Comparison of ENCODE assay signal across 1 cellular context in the genomic region with DNA sequence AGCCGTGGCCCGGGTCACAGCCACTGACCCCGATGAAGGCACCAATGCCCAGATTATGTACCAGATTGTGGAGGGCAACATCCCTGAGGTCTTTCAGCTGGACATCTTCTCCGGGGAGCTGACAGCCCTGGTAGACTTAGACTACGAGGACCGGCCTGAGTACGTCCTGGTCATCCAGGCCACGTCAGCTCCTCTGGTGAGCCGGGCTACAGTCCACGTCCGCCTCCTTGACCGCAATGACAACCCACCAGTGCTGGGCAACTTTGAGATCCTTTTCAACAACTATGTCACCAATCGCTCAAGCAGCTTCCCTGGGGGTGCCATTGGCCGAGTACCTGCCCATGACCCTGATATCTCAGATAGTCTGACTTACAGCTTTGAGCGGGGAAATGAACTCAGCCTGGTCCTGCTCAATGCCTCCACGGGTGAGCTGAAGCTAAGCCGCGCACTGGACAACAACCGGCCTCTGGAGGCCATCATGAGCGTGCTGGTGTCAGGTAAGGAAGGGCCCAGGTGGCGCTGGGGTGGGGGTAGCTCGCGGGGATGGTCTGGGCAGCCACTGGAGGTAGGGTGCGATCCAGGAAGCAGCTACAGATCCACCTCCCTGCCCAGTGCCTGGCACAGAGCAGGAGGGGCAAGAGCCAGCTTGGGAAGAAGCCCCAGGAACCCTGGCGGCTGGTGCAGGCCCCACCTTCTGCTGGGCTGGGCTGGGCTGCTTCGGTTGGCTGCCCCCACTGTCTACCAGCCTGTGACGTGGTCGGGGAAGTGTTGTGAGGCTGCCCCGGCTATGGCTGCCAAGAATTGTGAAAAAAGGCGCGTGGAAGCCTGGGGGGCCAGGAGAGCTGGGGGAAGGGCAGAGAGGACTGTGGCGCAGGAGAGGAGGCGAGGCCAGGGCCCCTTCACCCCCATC.
A peak's percentile ranks its signal among the peaks of the same experiment; 100 is the strongest.
TF ChIP-seq lines count a peak whose summit lies in the region.

No MANE protein-coding gene starts in this region.

TF ChIP-seq in HEK293, 187 proteins besides CTCF, POLR2A, EP300 and RAD21:
- TF ChIP-seq GLIS2 (tag by site-specific recombination; IDR thresholded peaks at IDR 0.05), result peak; percentile 50; the same call in 1 of the 2 replicates
- TF ChIP-seq ZNF629 (tag by site-specific recombination; IDR thresholded peaks at IDR 0.05), result 0 out of 2 replicates have a peak, but pooled peaks have one; percentile 33
- TF ChIP-seq ZIC2 (tag by site-specific recombination; IDR thresholded peaks at IDR 0.05), result no peak
- TF ChIP-seq, protein P1, sequence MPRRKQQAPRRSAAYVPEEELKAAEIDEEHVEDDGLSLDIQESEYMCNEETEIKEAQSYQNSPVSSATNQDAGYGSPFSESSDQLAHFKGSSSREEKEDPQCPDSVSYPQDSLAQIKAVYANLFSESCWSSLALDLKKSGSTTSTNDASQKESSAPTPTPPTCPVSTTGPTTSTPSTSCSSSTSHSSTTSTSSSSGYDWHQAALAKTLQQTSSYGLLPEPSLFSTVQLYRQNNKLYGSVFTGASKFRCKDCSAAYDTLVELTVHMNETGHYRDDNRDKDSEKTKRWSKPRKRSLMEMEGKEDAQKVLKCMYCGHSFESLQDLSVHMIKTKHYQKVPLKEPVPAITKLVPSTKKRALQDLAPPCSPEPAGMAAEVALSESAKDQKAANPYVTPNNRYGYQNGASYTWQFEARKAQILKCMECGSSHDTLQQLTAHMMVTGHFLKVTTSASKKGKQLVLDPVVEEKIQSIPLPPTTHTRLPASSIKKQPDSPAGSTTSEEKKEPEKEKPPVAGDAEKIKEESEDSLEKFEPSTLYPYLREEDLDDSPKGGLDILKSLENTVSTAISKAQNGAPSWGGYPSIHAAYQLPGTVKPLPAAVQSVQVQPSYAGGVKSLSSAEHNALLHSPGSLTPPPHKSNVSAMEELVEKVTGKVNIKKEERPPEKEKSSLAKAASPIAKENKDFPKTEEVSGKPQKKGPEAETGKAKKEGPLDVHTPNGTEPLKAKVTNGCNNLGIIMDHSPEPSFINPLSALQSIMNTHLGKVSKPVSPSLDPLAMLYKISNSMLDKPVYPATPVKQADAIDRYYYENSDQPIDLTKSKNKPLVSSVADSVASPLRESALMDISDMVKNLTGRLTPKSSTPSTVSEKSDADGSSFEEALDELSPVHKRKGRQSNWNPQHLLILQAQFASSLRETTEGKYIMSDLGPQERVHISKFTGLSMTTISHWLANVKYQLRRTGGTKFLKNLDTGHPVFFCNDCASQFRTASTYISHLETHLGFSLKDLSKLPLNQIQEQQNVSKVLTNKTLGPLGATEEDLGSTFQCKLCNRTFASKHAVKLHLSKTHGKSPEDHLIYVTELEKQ (tag by site-specific recombination; IDR thresholded peaks at IDR 0.05; ENCODE audit: borderline replicate concordance), result no peak
- no peak for TF ChIP-seq SCRT1 (tag by site-specific recombination; IDR thresholded peaks at IDR 0.05; ENCODE audit: borderline replicate concordance)
- TF ChIP-seq ZNF157 (tag by site-specific recombination; IDR thresholded peaks at IDR 0.05), result no peak
- no peak for TF ChIP-seq ZSCAN23 (tag by site-specific recombination; IDR thresholded peaks at IDR 0.05)
- TF ChIP-seq OSR2 (tag by site-specific recombination; IDR thresholded peaks at IDR 0.05), result no peak
- no peak for TF ChIP-seq REPIN1 (tag by site-specific recombination; IDR thresholded peaks at IDR 0.05; ENCODE audit: low read depth)
- no peak for TF ChIP-seq ZNF302 (tag by site-specific recombination; IDR thresholded peaks at IDR 0.05; ENCODE audit: low read depth)
- TF ChIP-seq ZNF366 (tag by site-specific recombination; conservative IDR thresholded peaks at IDR 0.05), result no peak
- TF ChIP-seq, protein P2, sequence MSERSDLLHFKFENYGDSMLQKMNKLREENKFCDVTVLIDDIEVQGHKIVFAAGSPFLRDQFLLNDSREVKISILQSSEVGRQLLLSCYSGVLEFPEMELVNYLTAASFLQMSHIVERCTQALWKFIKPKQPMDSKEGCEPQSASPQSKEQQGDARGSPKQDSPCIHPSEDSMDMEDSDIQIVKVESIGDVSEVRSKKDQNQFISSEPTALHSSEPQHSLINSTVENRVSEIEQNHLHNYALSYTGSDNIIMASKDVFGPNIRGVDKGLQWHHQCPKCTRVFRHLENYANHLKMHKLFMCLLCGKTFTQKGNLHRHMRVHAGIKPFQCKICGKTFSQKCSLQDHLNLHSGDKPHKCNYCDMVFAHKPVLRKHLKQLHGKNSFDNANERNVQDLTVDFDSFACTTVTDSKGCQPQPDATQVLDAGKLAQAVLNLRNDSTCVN (tag by site-specific recombination; optimal IDR thresholded peaks at IDR 0.05), result no peak
- TF ChIP-seq, protein P3, sequence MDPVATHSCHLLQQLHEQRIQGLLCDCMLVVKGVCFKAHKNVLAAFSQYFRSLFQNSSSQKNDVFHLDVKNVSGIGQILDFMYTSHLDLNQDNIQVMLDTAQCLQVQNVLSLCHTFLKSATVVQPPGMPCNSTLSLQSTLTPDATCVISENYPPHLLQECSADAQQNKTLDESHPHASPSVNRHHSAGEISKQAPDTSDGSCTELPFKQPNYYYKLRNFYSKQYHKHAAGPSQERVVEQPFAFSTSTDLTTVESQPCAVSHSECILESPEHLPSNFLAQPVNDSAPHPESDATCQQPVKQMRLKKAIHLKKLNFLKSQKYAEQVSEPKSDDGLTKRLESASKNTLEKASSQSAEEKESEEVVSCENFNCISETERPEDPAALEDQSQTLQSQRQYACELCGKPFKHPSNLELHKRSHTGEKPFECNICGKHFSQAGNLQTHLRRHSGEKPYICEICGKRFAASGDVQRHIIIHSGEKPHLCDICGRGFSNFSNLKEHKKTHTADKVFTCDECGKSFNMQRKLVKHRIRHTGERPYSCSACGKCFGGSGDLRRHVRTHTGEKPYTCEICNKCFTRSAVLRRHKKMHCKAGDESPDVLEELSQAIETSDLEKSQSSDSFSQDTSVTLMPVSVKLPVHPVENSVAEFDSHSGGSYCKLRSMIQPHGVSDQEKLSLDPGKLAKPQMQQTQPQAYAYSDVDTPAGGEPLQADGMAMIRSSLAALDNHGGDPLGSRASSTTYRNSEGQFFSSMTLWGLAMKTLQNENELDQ (tag by site-specific recombination; IDR thresholded peaks at IDR 0.05; ENCODE audit: low read depth), result no peak
- no peak for TF ChIP-seq ZNF175 (tag by site-specific recombination; IDR thresholded peaks at IDR 0.05)
- no peak for TF ChIP-seq MEIS1 (CRISPR knock-in tag; IDR thresholded peaks at IDR 0.05; ENCODE audit: borderline replicate concordance)
- TF ChIP-seq, protein P4, sequence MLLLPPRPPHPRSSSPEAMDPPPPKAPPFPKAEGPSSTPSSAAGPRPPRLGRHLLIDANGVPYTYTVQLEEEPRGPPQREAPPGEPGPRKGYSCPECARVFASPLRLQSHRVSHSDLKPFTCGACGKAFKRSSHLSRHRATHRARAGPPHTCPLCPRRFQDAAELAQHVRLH (tag by site-specific recombination; IDR thresholded peaks at IDR 0.05), result no peak
- TF ChIP-seq ZNF214 (tag by site-specific recombination; IDR thresholded peaks at IDR 0.05; ENCODE audit: borderline replicate concordance), result no peak
- no peak for TF ChIP-seq YY1 (tag by site-specific recombination; IDR thresholded peaks at IDR 0.05)
- no peak for TF ChIP-seq ZNF639 (tag by site-specific recombination; IDR thresholded peaks at IDR 0.05)
- TF ChIP-seq SP3 (tag by site-specific recombination; IDR thresholded peaks at IDR 0.05), result no peak
- TF ChIP-seq MZF1 (tag by site-specific recombination; IDR thresholded peaks at IDR 0.05; ENCODE audit: borderline replicate concordance), result no peak
- TF ChIP-seq ZNF404 (tag by site-specific recombination; IDR thresholded peaks at IDR 0.05), result no peak
- TF ChIP-seq ZNF843 (tag by site-specific recombination; IDR thresholded peaks at IDR 0.05), result no peak
- no peak for TF ChIP-seq ZNF114 (tag by site-specific recombination; IDR thresholded peaks at IDR 0.05)
- no peak for TF ChIP-seq IKZF3 (tag by site-specific recombination; IDR thresholded peaks at IDR 0.05)
- TF ChIP-seq ZNF280C (tag by site-specific recombination; IDR thresholded peaks at IDR 0.05), result no peak
- no peak for TF ChIP-seq ZNF311 (tag by site-specific recombination; IDR thresholded peaks at IDR 0.05; ENCODE audit: borderline replicate concordance)
- TF ChIP-seq ZNF202 (tag by site-specific recombination; IDR thresholded peaks at IDR 0.05; ENCODE audit: borderline replicate concordance), result no peak
- no peak for TF ChIP-seq ZBTB7A (tag by site-specific recombination; IDR thresholded peaks at IDR 0.05; ENCODE audit: low read depth)
- peak; percentile 88 for TF ChIP-seq ZNF449 (tag by site-specific recombination; IDR thresholded peaks at IDR 0.05)
- no peak for TF ChIP-seq ZNF660 (tag by site-specific recombination; IDR thresholded peaks at IDR 0.05)
- no peak for TF ChIP-seq ZNF121 (tag by site-specific recombination; IDR thresholded peaks at IDR 0.05)
- peak; percentile 39; the same call in 1 of the 2 replicates for TF ChIP-seq SP2 (tag by site-specific recombination; IDR thresholded peaks at IDR 0.05)
- TF ChIP-seq ZXDB (tag by site-specific recombination; IDR thresholded peaks at IDR 0.05), result no peak
- TF ChIP-seq ZBTB8A (tag by site-specific recombination; IDR thresholded peaks at IDR 0.05), result peak; percentile 56
- TF ChIP-seq ZNF341 (tag by site-specific recombination; IDR thresholded peaks at IDR 0.05; ENCODE audit: low read depth), result peak; percentile 37; the same call in 1 of the 2 replicates
- TF ChIP-seq GLIS1 (tag by site-specific recombination; IDR thresholded peaks at IDR 0.05), result peak; percentile 66; the same call in 1 of the 2 replicates
- no peak for TF ChIP-seq ZNF146 (tag by site-specific recombination; IDR thresholded peaks at IDR 0.05)
- no peak for TF ChIP-seq KLF1 (tag by site-specific recombination; IDR thresholded peaks at IDR 0.05)
- TF ChIP-seq, protein P5, sequence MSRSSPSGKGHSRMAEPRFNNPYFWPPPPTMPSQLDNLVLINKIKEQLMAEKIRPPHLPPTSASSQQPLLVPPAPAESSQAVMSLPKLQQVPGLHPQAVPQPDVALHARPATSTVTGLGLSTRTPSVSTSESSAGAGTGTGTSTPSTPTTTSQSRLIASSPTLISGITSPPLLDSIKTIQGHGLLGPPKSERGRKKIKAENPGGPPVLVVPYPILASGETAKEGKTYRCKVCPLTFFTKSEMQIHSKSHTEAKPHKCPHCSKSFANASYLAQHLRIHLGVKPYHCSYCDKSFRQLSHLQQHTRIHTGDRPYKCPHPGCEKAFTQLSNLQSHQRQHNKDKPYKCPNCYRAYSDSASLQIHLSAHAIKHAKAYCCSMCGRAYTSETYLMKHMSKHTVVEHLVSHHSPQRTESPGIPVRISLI (tag by site-specific recombination; IDR thresholded peaks at IDR 0.05), result no peak
